Comparison of ENCODE assay signal across 16 cellular contexts in genomic region chr2:85800576-85800975, GRCh38.
"Had no signal": no experiment of that assay in that cellular context is flagged by ENCODE, and none has a peak within 500 bp of the region (broad histone marks: within the 10 kb centered on the region; RNA-seq: fewer than 3 reads in every experiment).

No MANE protein-coding gene starts in this region.

- ATAC-seq: body of pancreas, heart left ventricle, left ventricle myocardium superior had no signal

- H3K27ac Mint-ChIP-seq: activated naive CD4-positive, alpha-beta T cell treated with anti-CD3 and anti-CD28 coated beads, Interleukin-2, amount 50 U/mL, for 24 hours; activated T-cell treated with anti-CD3 and anti-CD28 coated beads, Interleukin-2, amount 50 U/mL, for 24 hours had no signal

- H3K4me3 Mint-ChIP-seq: activated naive CD4-positive, alpha-beta T cell treated with anti-CD3 and anti-CD28 coated beads, Interleukin-2, amount 50 U/mL, for 24 hours; activated T-cell treated with anti-CD3 and anti-CD28 coated beads, Interleukin-2, amount 50 U/mL, for 24 hours; central memory CD8-positive, alpha-beta T cell had no signal

- H3K9me3 Mint-ChIP-seq: activated naive CD4-positive, alpha-beta T cell treated with anti-CD3 and anti-CD28 coated beads, Interleukin-2, amount 50 U/mL, for 24 hours; activated T-cell treated with anti-CD3 and anti-CD28 coated beads, Interleukin-2, amount 50 U/mL, for 24 hours; central memory CD8-positive, alpha-beta T cell had no signal

- DNase-seq: activated CD4-positive, alpha-beta T cell treated with anti-CD3 and anti-CD28 coated beads, Interleukin-2, amount 50 U/mL, for 1 hour; activated CD4-positive, CD25-positive, alpha-beta regulatory T cell; activated effector memory CD4-positive, alpha-beta T cell treated with Interleukin-2 at 50 U/mL for 16 hours; activated T-cell treated with anti-CD3 and anti-CD28 coated beads, Interleukin-2, amount 50 U/mL, for 24 hours; amniotic stem cell; cortex of kidney; effector CD8-positive, alpha-beta T cell; foreskin melanocyte; heart left ventricle; left ventricle myocardium superior; mesenchymal stem cell; stimulated activated CD4-positive, alpha-beta T cell treated with anti-CD3 and anti-CD28 coated beads, Interleukin-15, amount 100 ng/mL, for 24 hours; stimulated activated CD4-positive, alpha-beta T cell treated with anti-CD3 and anti-CD28 coated beads, Interleukin-4, amount 100 ng/mL, for 24 hours had no signal

- H3K36me3 Mint-ChIP-seq: activated naive CD4-positive, alpha-beta T cell treated with anti-CD3 and anti-CD28 coated beads, Interleukin-2, amount 50 U/mL, for 24 hours had no signal
